Comparison of ENCODE assay signal across 7 cellular contexts in the genomic region with DNA sequence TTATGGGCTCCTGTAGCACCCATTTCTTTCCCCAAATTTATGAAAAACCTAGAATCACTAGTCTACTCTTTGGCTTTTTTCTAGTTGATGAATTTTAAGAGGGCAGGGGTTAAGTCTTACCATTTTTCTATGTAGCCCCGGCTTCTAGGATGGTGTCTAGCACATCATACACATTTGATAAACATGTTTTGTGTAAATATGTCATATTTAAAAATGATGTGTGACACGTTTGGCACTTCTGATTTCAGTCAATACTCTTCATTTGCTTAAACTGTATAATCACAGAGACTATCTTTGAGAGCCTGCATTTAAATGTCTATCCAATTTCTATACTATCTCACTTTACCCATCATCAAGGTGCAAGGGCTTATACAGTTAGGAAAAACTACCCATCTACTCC.
"Had no signal": no experiment of that assay in that cellular context is flagged by ENCODE, and none has a peak within 500 bp of the region (broad histone marks: within the 10 kb centered on the region; RNA-seq: fewer than 3 reads in every experiment).

No MANE protein-coding gene starts in this region.

- H3K4me2 ChIP-seq: KMS-11 had no signal

- H3K27ac Mint-ChIP-seq: IgD-negative memory B cell had no signal

- H3K4me3 ChIP-seq: K562 had no signal

- H3K27ac ChIP-seq: HL-60, KMS-11 had no signal

- H3K36me3 Mint-ChIP-seq: IgD-negative memory B cell had no signal

- H3K27me3 Mint-ChIP-seq: IgD-negative memory B cell had no signal

- DNase-seq: KBM-7, KG1 had no signal

- H3K4me3 Mint-ChIP-seq: IgD-negative memory B cell had no signal

- H3K4me1 Mint-ChIP-seq: IgD-negative memory B cell had no signal

- H3K9ac ChIP-seq: KMS-11 had no signal

- ATAC-seq: HepG2, K562 had no signal
